ENCODE assay signal across 23 cellular contexts in the genomic region with DNA sequence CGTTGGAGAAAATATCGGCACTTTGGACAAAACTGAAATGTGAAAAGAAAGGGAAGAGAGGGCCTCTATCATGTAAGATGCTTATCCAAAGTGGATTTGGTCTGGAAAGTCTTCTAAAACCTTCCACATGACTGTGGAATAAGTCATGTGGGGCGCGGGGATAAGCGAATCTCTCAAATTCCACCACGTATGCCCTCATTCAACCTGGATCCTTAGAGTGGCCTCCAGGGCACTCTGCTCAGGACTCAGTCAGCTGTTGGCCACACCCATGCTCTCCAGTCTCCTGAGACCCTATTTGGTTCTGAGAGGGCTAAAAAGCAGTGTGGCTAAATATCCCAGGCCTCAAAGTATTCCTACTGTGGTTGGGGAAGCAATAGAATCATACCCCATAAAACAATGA. TPM values are rescaled to one million over a fixed set of nuclear protein-coding genes. Genes with fewer than 3 reads are reported as not detected.
DNase-seq lines count a peak whose midpoint lies in the region; ATAC-seq and TF ChIP-seq lines count a peak whose summit lies in the region.
"Had no signal": no experiment of that assay in that cellular context is flagged by ENCODE, and none has a peak within 500 bp of the region (broad histone marks: within the 10 kb centered on the region; RNA-seq: fewer than 3 reads in every experiment).

No MANE protein-coding gene starts in this region.

- WGBS in upper lobe of left lung, 2 donors, result 83 to 94% methylated on average over 6 of the region's 6 CpGs

- no peaks in the 10 kb centered on the region for H3K27me3 ChIP-seq in adipocyte (replicated peaks; ENCODE audit: control insufficient read depth, insufficient read depth, low read length)
- peaks cover 7 to 14% (median 13%) of the 10 kb centered on the region in 3 donors for H3K27me3 ChIP-seq in gastrocnemius medialis
- peaks cover 0 to 17% (median 4%) of the 10 kb centered on the region in 4 donors for H3K27me3 ChIP-seq in upper lobe of left lung
- H3K27me3 ChIP-seq: adrenal gland, right lobe of liver had no signal

- H3K9ac ChIP-seq in adipocyte (ENCODE audit: low read length), result peak overlapping the region; percentile 84

- in situ Hi-C loops in gastrocnemius medialis (cut with MboI; ENCODE audit: low sequenced_read_pairs in 4 of 4), result loop anchor here (5.0 to 25.0 kb wide), 4 partner anchors 137 to 272 kb away; no protein-coding TSS in a partner anchor

- peak overlapping the region; percentile 79 to 87 (median 84) for H3K27ac ChIP-seq in gastrocnemius medialis
- peak overlapping the region; percentile 21 to 90 (median 71) for H3K27ac ChIP-seq in upper lobe of left lung
- H3K27ac ChIP-seq: right lobe of liver had no signal

- H3K9me3 ChIP-seq in adipocyte (ENCODE audit: control insufficient read depth, low read length), result no peaks in the 10 kb centered on the region
- H3K9me3 ChIP-seq in gastrocnemius medialis, result no peaks in the 10 kb centered on the region
- H3K9me3 ChIP-seq in upper lobe of left lung, result no peaks in the 10 kb centered on the region
- H3K9me3 ChIP-seq: adrenal gland, heart left ventricle, right lobe of liver had no signal

- intact Hi-C loops in gastrocnemius medialis (cut with DNase I; ENCODE audit: low total_unique reads), result no loop called here

- no peak for TF ChIP-seq EP300 in upper lobe of left lung (IDR thresholded peaks at IDR 0.05)

- TF ChIP-seq CTCF in gastrocnemius medialis (IDR thresholded peaks at IDR 0.05 in 4 of 5, conservative IDR thresholded peaks at IDR 0.05 in 1 of 5) (no peak), upper lobe of left lung (IDR thresholded peaks at IDR 0.05) (no peak)

- TF ChIP-seq POLR2A in gastrocnemius medialis (IDR thresholded peaks at IDR 0.05) (no peak), upper lobe of left lung (IDR thresholded peaks at IDR 0.05) (no peak)

- H3K4me3 ChIP-seq in adipocyte (ENCODE audit: low read length), result no peak overlapping the region
- no peak overlapping the region for H3K4me3 ChIP-seq in gastrocnemius medialis
- H3K4me3 ChIP-seq in upper lobe of left lung, result no peak overlapping the region
- H3K4me3 ChIP-seq: adrenal gland, heart left ventricle, right lobe of liver had no signal

- no peak for DNase-seq in adipocyte (ENCODE audit: low read depth)
- DNase-seq in islet precursor cell, result peak; percentile 74
- no peak for DNase-seq in gastrocnemius medialis
- no peak for DNase-seq in upper lobe of left lung
- DNase-seq in HCEC 1CT, result no peak
- DNase-seq: activated CD4-positive, alpha-beta T cell treated with anti-CD3 and anti-CD28 coated beads, Interleukin-2, amount 50 U/mL, for 48 hours; activated naive CD4-positive, alpha-beta T cell treated with Interleukin-2 at 50 U/mL for 16 hours; adrenal gland; DMS 273 treated with DMSO at 0.1 percent for 48 hours; erythroblast; mammary epithelial cell; NCI-H1417; NCI-H2029; NCI-H526; PC-3; right lobe of liver; stimulated activated CD4-positive, alpha-beta T cell treated with anti-CD3 and anti-CD28 coated beads, Interleukin-15, amount 100 ng/mL, for 24 hours; T-helper 2 cell had no signal

- ATAC-seq in gastrocnemius medialis, result no peak
- ATAC-seq in upper lobe of left lung (ENCODE audit: low FRiP score in 2 of 2), result no peak
- ATAC-seq in HG03521 (IDR thresholded peaks at IDR 0.05; ENCODE audit: unreplicated experiment), result no peak
- ATAC-seq in GM21526 (IDR thresholded peaks at IDR 0.05; ENCODE audit: low FRiP score, unreplicated experiment), result no peak
- ATAC-seq: activated CD4-positive, CD25-positive, alpha-beta regulatory T cell treated with anti-CD3 and anti-CD28 coated beads, Interleukin-2, amount 50 U/mL, for 24 hours; heart left ventricle; PC-3; right lobe of liver; stimulated activated effector memory CD8-positive, alpha-beta T cell treated with anti-CD3 and anti-CD28 coated beads, Interleukin-12 subunit alpha, Interleukin-12 subunit beta, amount 100 ng/mL, for 72 hours had no signal

- peaks cover 1% of the 10 kb centered on the region for H3K36me3 ChIP-seq in adipocyte (ENCODE audit: control insufficient read depth, insufficient read depth, low read length, severe bottlenecking)
- H3K36me3 ChIP-seq in gastrocnemius medialis, result no peaks in the 10 kb centered on the region
- peaks cover 0 to 8% (median 0%) of the 10 kb centered on the region in 4 donors for H3K36me3 ChIP-seq in upper lobe of left lung
- H3K36me3 ChIP-seq: adrenal gland, right lobe of liver had no signal

- H3K4me1 ChIP-seq in adipocyte (ENCODE audit: control insufficient read depth, insufficient read depth, low read length) (peaks cover 44% of the 10 kb centered on the region), gastrocnemius medialis (no peaks in the 10 kb centered on the region), upper lobe of left lung (peaks cover 6 to 28% (median 15%) of the 10 kb centered on the region in 4 donors)
- H3K4me1 ChIP-seq: adrenal gland had no signal

RNA-seq across cellular contexts. Expression of gene TIMP3, which starts 2.0 kb away (rescaled TPM):
- total RNA-seq in gastrocnemius medialis (100 to 1,000 TPM; 102 to 247 (median 144) TPM), upper lobe of left lung (100 to 1,000 TPM; 196 to 659 (median 531) TPM)
- total RNA-seq: PC-3 had no signal
